ENCODE assay signal across 13 cellular contexts in the genomic region with DNA sequence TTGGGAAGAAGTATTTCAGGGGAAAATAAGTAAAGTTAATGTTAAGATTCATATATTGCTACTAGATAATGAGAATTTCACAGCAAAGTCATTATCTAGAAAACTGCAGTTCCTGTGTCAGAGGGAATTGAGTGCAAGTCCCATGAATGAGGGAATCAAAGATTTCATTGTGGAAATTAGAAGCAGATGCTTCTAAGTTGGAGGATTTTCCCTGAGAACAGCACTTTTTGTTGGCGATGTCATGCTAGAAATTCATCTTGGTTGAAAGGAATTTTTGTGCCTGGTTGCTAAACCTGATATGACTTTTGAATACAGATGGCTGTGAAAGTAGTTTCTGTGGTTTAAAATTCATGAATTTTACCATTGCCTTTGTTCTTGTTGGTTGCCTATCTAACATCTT. TPM values are rescaled to one million over a fixed set of nuclear protein-coding genes. Genes with fewer than 3 reads are reported as not detected.
A peak's percentile ranks its signal among the peaks of the same experiment; 100 is the strongest.
DNase-seq lines count a peak whose midpoint lies in the region; ATAC-seq and TF ChIP-seq lines count a peak whose summit lies in the region.
"Had no signal": no experiment of that assay in that cellular context is flagged by ENCODE, and none has a peak within 500 bp of the region (broad histone marks: within the 10 kb centered on the region; RNA-seq: fewer than 3 reads in every experiment).

No MANE protein-coding gene starts in this region.

- H3K36me3 Mint-ChIP-seq in activated T-helper 2 cell treated with anti-CD3 and anti-CD28 coated beads, Interferon-gamma antibody, Interleukin-2, Interleukin-4, amounts not matched to agents 10 μg/mL and 5 μg/mL and 100 μg/mL, durations not matched to agents 14 hours and 24 hours and 36 hours (ENCODE audit: low read depth), result no peaks in the 10 kb centered on the region
- H3K36me3 Mint-ChIP-seq: memory B cell had no signal

- H3K9ac ChIP-seq in fibroblast of lung (ENCODE audit: insufficient read depth, low read length), result no peak overlapping the region

- H3K27me3 Mint-ChIP-seq in activated T-helper 2 cell treated with anti-CD3 and anti-CD28 coated beads, Interferon-gamma antibody, Interleukin-2, Interleukin-4, amounts not matched to agents 10 μg/mL and 5 μg/mL and 100 μg/mL, durations not matched to agents 14 hours and 24 hours and 36 hours (ENCODE audit: low read depth), result peaks cover 1% of the 10 kb centered on the region
- H3K27me3 Mint-ChIP-seq: dendritic cell treated with granulocyte-macrophage colony-stimulating factor and Interleukin-4, amounts not matched to agents 40 ng/mL and 50 ng/mL, for 4 days had no signal

- intact Hi-C loops in activated T-helper 2 cell treated with anti-CD3 and anti-CD28 coated beads, Interferon-gamma antibody, Interleukin-2, Interleukin-4, amounts not matched to agents 10 μg/mL and 5 μg/mL and 100 μg/mL, durations not matched to agents 14 hours and 24 hours and 36 hours (cut with micrococcal nuclease), result loop anchor here (2.0 kb wide), 1 partner anchor 24 kb away; no protein-coding TSS in a partner anchor

- H2AFZ ChIP-seq in fibroblast of lung (ENCODE audit: low read length), result no peak overlapping the region

- H4K20me1 ChIP-seq in fibroblast of lung (ENCODE audit: control insufficient read depth, extremely low read depth, insufficient read depth, low read length), result peaks cover 2% of the 10 kb centered on the region

- peaks cover 13% of the 10 kb centered on the region for H3K4me1 Mint-ChIP-seq in activated T-helper 2 cell treated with anti-CD3 and anti-CD28 coated beads, Interferon-gamma antibody, Interleukin-2, Interleukin-4, amounts not matched to agents 10 μg/mL and 5 μg/mL and 100 μg/mL, durations not matched to agents 14 hours and 24 hours and 36 hours (ENCODE audit: low read depth)
- H3K4me1 Mint-ChIP-seq: memory B cell had no signal

- H3K9me3 Mint-ChIP-seq in activated T-helper 2 cell treated with anti-CD3 and anti-CD28 coated beads, Interferon-gamma antibody, Interleukin-2, Interleukin-4, amounts not matched to agents 10 μg/mL and 5 μg/mL and 100 μg/mL, durations not matched to agents 14 hours and 24 hours and 36 hours, result no peaks in the 10 kb centered on the region
- H3K9me3 Mint-ChIP-seq: dendritic cell treated with granulocyte-macrophage colony-stimulating factor and Interleukin-4, amounts not matched to agents 40 ng/mL and 50 ng/mL, for 4 days; memory B cell had no signal

- no peak for ATAC-seq in GM18870 (IDR thresholded peaks at IDR 0.05; ENCODE audit: unreplicated experiment)

- H3K4me1 ChIP-seq in SJSA1 (replicated peaks) (peaks cover 51% of the 10 kb centered on the region), fibroblast of lung (ENCODE audit: control insufficient read depth, extremely low read depth, insufficient read depth, low read length) (peaks cover 22% of the 10 kb centered on the region)

- H3K27ac Mint-ChIP-seq in activated T-helper 2 cell treated with anti-CD3 and anti-CD28 coated beads, Interferon-gamma antibody, Interleukin-2, Interleukin-4, amounts not matched to agents 10 μg/mL and 5 μg/mL and 100 μg/mL, durations not matched to agents 14 hours and 24 hours and 36 hours, result no peak overlapping the region
- H3K27ac Mint-ChIP-seq: dendritic cell treated with granulocyte-macrophage colony-stimulating factor and Interleukin-4, amounts not matched to agents 40 ng/mL and 50 ng/mL, for 4 days; memory B cell had no signal

- H3K27me3 ChIP-seq in SJSA1 (replicated peaks) (no peaks in the 10 kb centered on the region), fibroblast of lung (ENCODE audit: control insufficient read depth, insufficient read depth, low read length) (no peaks in the 10 kb centered on the region)
- H3K27me3 ChIP-seq: vagina had no signal

- H3K4me3 ChIP-seq in AG10803 (ENCODE audit: low read length) (no peak overlapping the region; the same call in 1 of the 2 replicates), SJSA1 (no peak overlapping the region), fibroblast of lung (replicated peaks in 1 of 4; ENCODE audit: control extremely low read depth in 1 of 4, insufficient read depth in 1 of 4, low read depth in 3 of 4, low read length in 4 of 4) (no peak overlapping the region)
- H3K4me3 ChIP-seq: vagina had no signal

- peaks cover 100% of the 10 kb centered on the region for H3K79me2 ChIP-seq in fibroblast of lung (ENCODE audit: control insufficient read depth, insufficient read depth, low read length)

- TF ChIP-seq CTCF in AG10803 (conservative IDR thresholded peaks at IDR 0.05; ENCODE audit: low read length) (no peak), fibroblast of lung (conservative IDR thresholded peaks at IDR 0.05 in 1 of 2, IDR thresholded peaks at IDR 0.05 in 1 of 2; ENCODE audit: low read depth in 1 of 2, low read length in 2 of 2) (no peak)

- H3K27ac ChIP-seq in SJSA1 (peak overlapping the region; percentile 42), fibroblast of lung (ENCODE audit: insufficient read depth, low read length) (peak overlapping the region; percentile 58)

- H3K4me3 Mint-ChIP-seq in activated T-helper 2 cell treated with anti-CD3 and anti-CD28 coated beads, Interferon-gamma antibody, Interleukin-2, Interleukin-4, amounts not matched to agents 10 μg/mL and 5 μg/mL and 100 μg/mL, durations not matched to agents 14 hours and 24 hours and 36 hours (ENCODE audit: low read depth), result no peak overlapping the region
- H3K4me3 Mint-ChIP-seq: dendritic cell treated with granulocyte-macrophage colony-stimulating factor and Interleukin-4, amounts not matched to agents 40 ng/mL and 50 ng/mL, for 4 days; memory B cell had no signal

- peak overlapping the region; percentile 40 for H3K4me2 ChIP-seq in fibroblast of lung (ENCODE audit: extremely low read depth, insufficient read depth, low read length)

- H3K36me3 ChIP-seq in SJSA1 (peaks cover 20% of the 10 kb centered on the region), fibroblast of lung (ENCODE audit: control insufficient read depth, insufficient read depth, low read length) (no peaks in the 10 kb centered on the region)
- H3K36me3 ChIP-seq: vagina had no signal

- DNase-seq in AG10803 (ENCODE audit: low read depth) (peak; percentile 86), SJSA1 (ENCODE audit: low read depth in 1 of 2, low spot score in 2 of 2) (peak in 1 of 2 experiments; percentile 41), fibroblast of lung (ENCODE audit: low read depth in 2 of 2) (peak; percentile 82 to 84), myocyte (ENCODE audit: low read depth) (peak; percentile 53), UCSD-AML1 (lab: John Stamatoyannopoulos, UW; ENCODE audit: unreplicated experiment) (no peak)
- DNase-seq in activated T-helper 2 cell treated with anti-CD3 and anti-CD28 coated beads, Interferon-gamma antibody, Interleukin-2, Interleukin-4, amounts not matched to agents 10 μg/mL and 5 μg/mL and 100 μg/mL, durations not matched to agents 14 hours and 24 hours and 36 hours (ENCODE audit: low spot score), result no peak
- no peak for DNase-seq in effector CD4-positive, alpha-beta T cell
- DNase-seq: NCI-H1092 treated with DMSO at 0.1 percent for 48 hours, NCI-H526 treated with DMSO at 0.1 percent for 48 hours had no signal

- 0 out of 2 replicates have a peak, but pooled peaks cover 2% of the 10 kb centered on the region for H3K9me3 ChIP-seq in SJSA1 (replicated peaks)
- H3K9me3 ChIP-seq in fibroblast of lung (ENCODE audit: control insufficient read depth, insufficient read depth, low read depth, low read length), result no peaks in the 10 kb centered on the region
- H3K9me3 ChIP-seq: vagina had no signal

RNA-seq across cellular contexts. Expression of a gene that starts 25.6 kb away (rescaled TPM):
- total RNA-seq in SJSA1 (2014; rRNA removed; shearing (Covaris generic)), result 87.3 and 108 TPM in 2 replicates
- total RNA-seq in fibroblast of lung (157 and 200 TPM in 2 replicates), myocyte (96.5 and 169 TPM in 2 replicates)
- 182 and 222 TPM in 2 replicates for polyA plus RNA-seq in fibroblast of lung
- polyA plus RNA-seq in fibroblast of lung (2012), result 122 and 146 TPM in 2 replicates
- 173 and 186 TPM in 2 replicates for polyA minus RNA-seq in fibroblast of lung (ENCODE audit: low replicate concordance)
- polyA plus RNA-seq in myocyte (2012), result 91.5 TPM
- total RNA-seq in activated T-helper 2 cell treated with anti-CD3 and anti-CD28 coated beads, Interferon-gamma antibody, Interleukin-2, Interleukin-4, amounts not matched to agents 10 μg/mL and 5 μg/mL and 100 μg/mL, durations not matched to agents 14 hours and 24 hours and 36 hours, result 11.6 and 17.8 TPM in 2 replicates

Comparison
In these comparisons a context has a peak if more than half of its experiments do, and no peak if none do; other contexts are left out.
1. DNase-seq: peak in AG10803 (single experiment), fibroblast of lung (2 of 2) and myocyte (single experiment); none in UCSD-AML1 (single experiment), activated T-helper 2 cell treated with anti-CD3 and anti-CD28 coated beads, Interferon-gamma antibody, Interleukin-2, Interleukin-4, amounts not matched to agents 10 μg/mL and 5 μg/mL and 100 μg/mL, durations not matched to agents 14 hours and 24 hours and 36 hours (single experiment) and effector CD4-positive, alpha-beta T cell (single experiment).